8 cellular contexts compared by ENCODE assay signal in genomic region chrX:110450050-110450449, GRCh38.
A peak's percentile ranks its signal among the peaks of the same experiment; 100 is the strongest.
DNase-seq lines count a peak whose midpoint lies in the region; ATAC-seq and TF ChIP-seq lines count a peak whose summit lies in the region.

No MANE protein-coding gene starts in this region.

- H3K4me3 Mint-ChIP-seq in Caco-2 (ENCODE audit: unreplicated experiment) (no peak overlapping the region), naive B cell (no peak overlapping the region)

- BruUV-seq in Caco-2 (replicated peaks; lab: Mats Ljungman, UMichigan), result no TSS peak

- H3K4me1 Mint-ChIP-seq in Caco-2 (ENCODE audit: low read depth, unreplicated experiment) (no peaks in the 10 kb centered on the region), naive B cell (no peaks in the 10 kb centered on the region)

- no peaks in the 10 kb centered on the region for H3K36me3 ChIP-seq in Caco-2 (ENCODE audit: control insufficient read depth, insufficient read depth, low read length)

- no peak overlapping the region for H3K27ac ChIP-seq in HL-60 (replicated peaks)

- POLR2A ChIA-PET in Caco-2 (lab: Charles Lee), result no interaction called here

- H3K27me3 Mint-ChIP-seq in Caco-2 (ENCODE audit: insufficient read depth, unreplicated experiment) (peaks cover 4% of the 10 kb centered on the region), naive B cell (peaks cover 0 to 35% (median 7%) of the 10 kb centered on the region in 3 donors)

- H3K27ac Mint-ChIP-seq in Caco-2 (ENCODE audit: unreplicated experiment) (no peak overlapping the region), naive B cell (no peak overlapping the region)

- CTCF ChIA-PET in Caco-2 (lab: Charles Lee), result no interaction called here

- no peaks in the 10 kb centered on the region for H3K4me1 ChIP-seq in Caco-2

- DNase-seq in Caco-2 (peak; percentile 56 to 74), HL-60 (ENCODE audit: low read depth in 1 of 2, low spot score in 1 of 2) (peak; percentile 16 to 68), NOMO-1 treated with DMSO at 0.1 percent for 48 hours (lab: John Stamatoyannopoulos, UW; ENCODE audit: unreplicated experiment) (peak; percentile 62), epithelial cell of proximal tubule (ENCODE audit: low read depth) (no peak), naive B cell (peak; percentile 28)
- peak; percentile 48 for DNase-seq in activated CD8-positive, alpha-beta memory T cell treated with anti-CD3 and anti-CD28 coated beads, Interleukin-2, amount 50 U/mL, for 4 hours
- DNase-seq in stimulated activated naive CD4-positive, alpha-beta T cell treated with Interleukin-2 at 50 U/mL for 16 hours (lab: John Stamatoyannopoulos, UW), result peak; percentile 17

- H3K36me3 Mint-ChIP-seq in Caco-2 (ENCODE audit: insufficient read depth, unreplicated experiment), result no peaks in the 10 kb centered on the region
- no peaks in the 10 kb centered on the region for H3K36me3 Mint-ChIP-seq in naive B cell

- ATAC-seq in GM19438 (IDR thresholded peaks at IDR 0.05; ENCODE audit: low read depth, unreplicated experiment) (peak; percentile 91), naive B cell (ENCODE audit: low read depth in 2 of 2) (peak in 1 of 2 donors; percentile 40)

- H3K27me3 ChIP-seq in Caco-2 (replicated peaks; ENCODE audit: control insufficient read depth, insufficient read depth, low read length) (no peaks in the 10 kb centered on the region), HL-60 (ENCODE audit: insufficient read depth, poor library complexity, severe bottlenecking) (peaks cover 3% of the 10 kb centered on the region)

- H3K9me3 ChIP-seq in Caco-2, result no peaks in the 10 kb centered on the region

- H3K4me3 ChIP-seq in Caco-2 (ENCODE audit: low read depth, low read length) (no peak overlapping the region), HL-60 (replicated peaks; ENCODE audit: insufficient read depth, low read length) (no peak overlapping the region), epithelial cell of proximal tubule (ENCODE audit: low read depth, low read length) (no peak overlapping the region)

- H3K9me3 Mint-ChIP-seq in Caco-2 (ENCODE audit: unreplicated experiment) (no peaks in the 10 kb centered on the region), naive B cell (no peaks in the 10 kb centered on the region)

- TF ChIP-seq CTCF in Caco-2 (IDR thresholded peaks at IDR 0.05; ENCODE audit: insufficient read depth in 1 of 2, low read depth in 1 of 2, low read length in 1 of 2, severe bottlenecking in 1 of 2, unreplicated experiment in 1 of 2) (peak; percentile 56 to 59), HL-60 (IDR thresholded peaks at IDR 0.05; ENCODE audit: insufficient read depth, low read length) (peak; percentile 27), epithelial cell of proximal tubule (conservative IDR thresholded peaks at IDR 0.05; ENCODE audit: low read depth, low read length) (peak; percentile 65)

- intact Hi-C loops in Caco-2 (cut with micrococcal nuclease; ENCODE audit: unreplicated experiment), result loop anchor here (1.0 kb wide), 2 partner anchors 215 to 397 kb away; no protein-coding TSS in a partner anchor
